25 cellular contexts compared by ENCODE assay signal in genomic region chr10:44047361-44047760, GRCh38.
DNase-seq lines count a peak whose midpoint lies in the region; ATAC-seq, FAIRE-seq and TF ChIP-seq lines count a peak whose summit lies in the region.
"Had no signal": no experiment of that assay in that cellular context is flagged by ENCODE, and none has a peak within 500 bp of the region (broad histone marks: within the 10 kb centered on the region; RNA-seq: fewer than 3 reads in every experiment).

No MANE protein-coding gene starts in this region.

- peaks cover 0 to 2% (median 0%) of the 10 kb centered on the region in 4 donors for H3K9me3 ChIP-seq in liver (ENCODE audit: control insufficient read depth in 4 of 4, low read length in 3 of 4)
- H3K9me3 ChIP-seq in HepG2 (ENCODE audit: low read length): no peaks in the 10 kb centered on the region

- no peak for TF ChIP-seq POLR2A in HepG2 (IDR thresholded peaks at IDR 0.05; ENCODE audit: insufficient read depth in 1 of 2, low read depth in 2 of 2, low read length in 2 of 2)

- 64% methylated on average over 12 of the region's 12 CpGs for WGBS in liver
- WGBS in HepG2 (ENCODE audit: low lambda C conversion rate): 64% methylated on average over 12 of the region's 12 CpGs

- BruUV-seq in HepG2 (replicated peaks; lab: Mats Ljungman, UMichigan): no TSS peak

- H3K4me3 ChIP-seq in liver (ENCODE audit: low read depth in 1 of 3, low read length in 3 of 3) (no peak overlapping the region), HepG2 (replicated peaks in 1 of 3; ENCODE audit: insufficient read depth in 1 of 3, low read depth in 2 of 3, low read length in 3 of 3) (no peak overlapping the region), epithelial cell of proximal tubule (ENCODE audit: low read depth, low read length) (no peak overlapping the region)
- H3K4me3 ChIP-seq: K562 had no signal

- TF ChIP-seq EP300 in HepG2 (IDR thresholded peaks at IDR 0.05; ENCODE audit: low read depth in 2 of 2, low read length in 2 of 2) (no peak), HepG2 (CRISPR knock-in tag; IDR thresholded peaks at IDR 0.05; ENCODE audit: borderline replicate concordance) (no peak)

- H3K4me1 ChIP-seq in liver (ENCODE audit: control insufficient read depth in 4 of 4, insufficient read depth in 4 of 4, low read length in 3 of 4): no peaks in the 10 kb centered on the region
- no peaks in the 10 kb centered on the region for H3K4me1 ChIP-seq in HepG2 (ENCODE audit: insufficient read depth, low read length)

- no peaks in the 10 kb centered on the region for H3K79me2 ChIP-seq in HepG2 (ENCODE audit: insufficient read depth, low read length)

- H3K4me3 Mint-ChIP-seq in nephron: no peak overlapping the region
- H3K4me3 Mint-ChIP-seq: CD8-positive, alpha-beta T cell had no signal

- H4K20me1 ChIP-seq in HepG2 (ENCODE audit: insufficient read depth, low read length): no peaks in the 10 kb centered on the region

- intact Hi-C loops in HepG2 (cut with micrococcal nuclease; ENCODE audit: unreplicated experiment): no loop called here

- peak overlapping the region in 2 of 3 experiments; percentile 78 to 86 for H3K27ac Mint-ChIP-seq in nephron
- H3K27ac Mint-ChIP-seq: CD8-positive, alpha-beta T cell had no signal

- H3K27me3 ChIP-seq in liver (ENCODE audit: control insufficient read depth in 4 of 4, insufficient read depth in 4 of 4, low read length in 3 of 4): no peaks in the 10 kb centered on the region
- H3K27me3 ChIP-seq in HepG2 (ENCODE audit: control insufficient read depth in 1 of 2, insufficient read depth in 2 of 2, low read length in 2 of 2): peaks cover 4 to 17% of the 10 kb centered on the region in 2 experiments; a peak in 2 of 5 replicates

- in situ Hi-C loops in HepG2 (cut with HindIII; ENCODE audit: extremely low pct_ligation_motif_present, low pct_unique_long_range_greater_than_20kb): no loop called here

- peaks cover 12% of the 10 kb centered on the region for H3K27me3 Mint-ChIP-seq in nephron (ENCODE audit: low read depth)

- CTCF ChIA-PET in HepG2 (lab: Yijun Ruan, JAX; ENCODE audit: low intra/inter-chr PET ratio, low total read pairs): no interaction called here
- CTCF ChIA-PET in RWPE1 (lab: Yijun Ruan, JAX): no interaction called here

- H3K9me3 Mint-ChIP-seq in nephron: no peaks in the 10 kb centered on the region
- H3K9me3 Mint-ChIP-seq: CD8-positive, alpha-beta T cell had no signal

- no peaks in the 10 kb centered on the region for H3K36me3 ChIP-seq in liver (ENCODE audit: control insufficient read depth in 4 of 4, insufficient read depth in 3 of 4, low read depth in 1 of 4, low read length in 3 of 4)
- no peaks in the 10 kb centered on the region for H3K36me3 ChIP-seq in HepG2 (replicated peaks in 1 of 2; ENCODE audit: control insufficient read depth in 1 of 2, insufficient read depth in 2 of 2, low read length in 2 of 2)

- POLR2A ChIA-PET in HepG2 (lab: Yijun Ruan, JAX) (no interaction called here), RWPE1 (lab: Yijun Ruan, JAX; ENCODE audit: low non-redundant PET) (no interaction called here)

- ATAC-seq in HepG2: no peak
- ATAC-seq: CD8-positive, alpha-beta T cell; HCT116; K562 had no signal

- H3K4me2 ChIP-seq in HepG2 (ENCODE audit: low read depth, low read length): no peak overlapping the region

- no peaks in the 10 kb centered on the region for H3K36me3 Mint-ChIP-seq in nephron (ENCODE audit: low read depth)
- H3K36me3 Mint-ChIP-seq: CD8-positive, alpha-beta T cell had no signal

- no peak for DNase-seq in HepG2 (ENCODE audit: low spot score)
- DNase-seq in epithelial cell of proximal tubule (ENCODE audit: low read depth): no peak
- no peak for DNase-seq in cerebellar nuclear complex (lab: John Stamatoyannopoulos, UW)
- DNase-seq in RWPE1 (ENCODE audit: low spot score): no peak
- DNase-seq in AG08395 (ENCODE audit: low spot score): no peak
- no peak for DNase-seq in NCI-H82 (lab: John Stamatoyannopoulos, UW)
- DNase-seq: 8988T; AML-193; Calu3; CD8-positive, alpha-beta T cell; GDM1; MM.1S; NCI-H1048; NCI-H1417 treated with DMSO at 0.1 percent for 48 hours; NCI-H1930; NCI-H2227 treated with DMSO at 0.1 percent for 48 hours; NCI-H510A; NK-92 treated with Interleukin-12 subunit alpha and Interleukin-12 subunit beta, amount 100 ng/mL, for 24 hours; Right ventricle myocardium superior had no signal

- TF ChIP-seq RAD21 in liver (IDR thresholded peaks at IDR 0.05): peak in 1 of 2 donors; percentile 41
- TF ChIP-seq RAD21 in HepG2 (CRISPR knock-in tag; IDR thresholded peaks at IDR 0.05): no peak

- no peak overlapping the region for H2AFZ ChIP-seq in HepG2 (ENCODE audit: low read length)

- TF ChIP-seq CTCF in liver (IDR thresholded peaks at IDR 0.05; ENCODE audit: low read depth, low read length, missing input control): no peak
- no peak for TF ChIP-seq CTCF in HepG2 (CRISPR knock-in tag; IDR thresholded peaks at IDR 0.05)
- TF ChIP-seq CTCF in epithelial cell of proximal tubule (conservative IDR thresholded peaks at IDR 0.05; ENCODE audit: low read depth, low read length): peak; percentile 9
- TF ChIP-seq CTCF in nephron (IDR thresholded peaks at IDR 0.05; ENCODE audit: unreplicated experiment in 3 of 3): no peak
- no peak for TF ChIP-seq CTCF in RWPE1 (conservative IDR thresholded peaks at IDR 0.05; ENCODE audit: low read depth)

- FAIRE-seq in HepG2 (lab: Jason Lieb, UNC): no peak
- FAIRE-seq: H1, RCC 7860 had no signal

- H3K27ac ChIP-seq in liver (ENCODE audit: low read depth in 1 of 2, low read length in 2 of 2) (no peak overlapping the region), HepG2 (ENCODE audit: extremely low read length, insufficient read depth, low read length) (no peak overlapping the region), RWPE1 (no peak overlapping the region)

- no peak overlapping the region for H3K9ac ChIP-seq in liver (ENCODE audit: low read depth in 1 of 2, low read length in 2 of 2)
- H3K9ac ChIP-seq in HepG2 (ENCODE audit: insufficient read depth, low read depth, low read length): no peak overlapping the region

- peaks cover 65% of the 10 kb centered on the region for H3K4me1 Mint-ChIP-seq in nephron

TF ChIP-seq in liver, 16 proteins besides CTCF, POLR2A, EP300 and RAD21:
- TF ChIP-seq HNF4G (IDR thresholded peaks at IDR 0.05) (no peak), YY1 (IDR thresholded peaks at IDR 0.05) (no peak), NR2F2 (IDR thresholded peaks at IDR 0.05) (peak; percentile 63)

TF ChIP-seq in HepG2, 621 proteins besides CTCF, POLR2A, EP300 and RAD21:
- TF ChIP-seq SMYD3 (CRISPR knock-in tag; IDR thresholded peaks at IDR 0.05) (no peak), NFIB (CRISPR knock-in tag; IDR thresholded peaks at IDR 0.05; ENCODE audit: borderline replicate concordance) (no peak), NFE2L1 (CRISPR knock-in tag; IDR thresholded peaks at IDR 0.05; ENCODE audit: borderline replicate concordance) (no peak), PATZ1 (CRISPR knock-in tag; IDR thresholded peaks at IDR 0.05) (no peak), IRX3 (CRISPR knock-in tag; IDR thresholded peaks at IDR 0.05; ENCODE audit: borderline replicate concordance, low read depth) (no peak), SMAD3 (CRISPR knock-in tag; IDR thresholded peaks at IDR 0.05) (no peak), ZSCAN30 (CRISPR knock-in tag; IDR thresholded peaks at IDR 0.05) (no peak), MAZ (IDR thresholded peaks at IDR 0.05; ENCODE audit: borderline replicate concordance, low read depth, low read length) (no peak), MAZ (CRISPR knock-in tag; IDR thresholded peaks at IDR 0.05; ENCODE audit: low read depth) (no peak), HOXA3 (CRISPR knock-in tag; IDR thresholded peaks at IDR 0.05) (no peak)
